ENCODE assay signal across 26 cellular contexts in the genomic region with DNA sequence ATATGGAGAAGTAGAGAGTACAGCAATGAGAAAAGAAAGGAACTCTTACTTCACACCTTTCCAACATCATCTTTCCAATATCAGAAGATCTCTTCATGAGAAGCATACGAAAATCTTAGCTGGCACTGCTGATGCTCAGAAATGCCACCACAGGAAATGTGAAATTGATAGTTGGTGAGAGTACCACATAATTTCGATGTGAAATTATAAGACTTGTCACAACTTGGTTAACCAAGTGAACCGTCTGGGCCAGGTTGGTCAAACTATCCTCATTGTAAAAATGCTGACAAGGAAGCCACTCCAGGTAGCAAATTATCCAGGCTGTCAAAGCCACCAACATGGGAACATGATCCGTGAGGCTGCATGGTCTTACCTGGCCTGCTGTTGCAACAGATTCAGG.
"Had no signal": no experiment of that assay in that cellular context is flagged by ENCODE, and none has a peak within 500 bp of the region (broad histone marks: within the 10 kb centered on the region; RNA-seq: fewer than 3 reads in every experiment).

No MANE protein-coding gene starts in this region.

- H3K9me3 Mint-ChIP-seq: activated B cell treated with CpG ODN at 0.5 μM for 24 hours; activated CD8-positive, alpha-beta T cell treated with anti-CD3 and anti-CD28 coated beads for 36 hours; activated naive CD4-positive, alpha-beta T cell treated with anti-CD3 and anti-CD28 coated beads for 36 hours; activated naive CD4-positive, alpha-beta T cell treated with anti-CD3 and anti-CD28 coated beads, Interleukin-2, amount 50 U/mL, for 24 hours; activated naive CD8-positive, alpha-beta T cell treated with anti-CD3 and anti-CD28 coated beads for 36 hours; activated naive CD8-positive, alpha-beta T cell treated with anti-CD3 and anti-CD28 coated beads, Interleukin-2, amount 50 U/mL, for 24 hours; activated T-cell treated with anti-CD3 and anti-CD28 coated beads, Interleukin-2, amount 50 U/mL, for 4 hours; activated T-helper 2 cell treated with anti-CD3 and anti-CD28 coated beads, Interferon-gamma antibody, Interleukin-2, Interleukin-4, amounts not matched to agents 10 μg/mL and 5 μg/mL and 100 μg/mL, durations not matched to agents 14 hours and 24 hours and 36 hours; endodermal cell had no signal

- H3K4me3 Mint-ChIP-seq: activated B cell treated with CpG ODN at 0.5 μM for 24 hours; activated CD8-positive, alpha-beta T cell treated with anti-CD3 and anti-CD28 coated beads for 36 hours; activated naive CD4-positive, alpha-beta T cell treated with anti-CD3 and anti-CD28 coated beads for 36 hours; activated naive CD4-positive, alpha-beta T cell treated with anti-CD3 and anti-CD28 coated beads, Interleukin-2, amount 50 U/mL, for 24 hours; activated naive CD8-positive, alpha-beta T cell treated with anti-CD3 and anti-CD28 coated beads for 36 hours; activated naive CD8-positive, alpha-beta T cell treated with anti-CD3 and anti-CD28 coated beads, Interleukin-2, amount 50 U/mL, for 24 hours; activated T-cell treated with anti-CD3 and anti-CD28 coated beads, Interleukin-2, amount 50 U/mL, for 4 hours; endodermal cell had no signal

- H3K4me1 Mint-ChIP-seq: activated B cell treated with CpG ODN at 0.5 μM for 24 hours; activated naive CD4-positive, alpha-beta T cell treated with anti-CD3 and anti-CD28 coated beads, Interleukin-2, amount 50 U/mL, for 24 hours; activated naive CD8-positive, alpha-beta T cell treated with anti-CD3 and anti-CD28 coated beads, Interleukin-2, amount 50 U/mL, for 24 hours; endodermal cell had no signal

- H3K9me3 ChIP-seq: adrenal gland, body of pancreas, colonic mucosa had no signal

- H3K27me3 Mint-ChIP-seq: activated B cell treated with CpG ODN at 0.5 μM for 24 hours; activated CD8-positive, alpha-beta T cell treated with anti-CD3 and anti-CD28 coated beads for 36 hours; activated naive CD4-positive, alpha-beta T cell treated with anti-CD3 and anti-CD28 coated beads, Interleukin-2, amount 50 U/mL, for 24 hours; activated naive CD8-positive, alpha-beta T cell treated with anti-CD3 and anti-CD28 coated beads for 36 hours; activated naive CD8-positive, alpha-beta T cell treated with anti-CD3 and anti-CD28 coated beads, Interleukin-2, amount 50 U/mL, for 24 hours had no signal

- DNase-seq: activated B cell treated with CpG ODN at 0.5 μM for 24 hours; activated CD4-positive, alpha-beta T cell treated with anti-CD3 and anti-CD28 coated beads for 48 hours; activated CD4-positive, alpha-beta T cell treated with anti-CD3 and anti-CD28 coated beads, Interleukin-2, amount 50 U/mL, for 1 hour; activated CD4-positive, alpha-beta T cell treated with anti-CD3 and anti-CD28 coated beads, Interleukin-2, amount 50 U/mL, for 48 hours; activated CD8-positive, alpha-beta memory T cell treated with anti-CD3 and anti-CD28 coated beads for 24 hours; activated CD8-positive, alpha-beta T cell treated with anti-CD3 and anti-CD28 coated beads for 36 hours; activated effector memory CD4-positive, alpha-beta T cell treated with anti-CD3 and anti-CD28 coated beads, Interleukin-2, amount 50 U/mL, for 16 hours; activated naive CD4-positive, alpha-beta T cell treated with anti-CD3 and anti-CD28 coated beads for 36 hours; activated naive CD8-positive, alpha-beta T cell treated with anti-CD3 and anti-CD28 coated beads for 36 hours; activated naive CD8-positive, alpha-beta T cell treated with anti-CD3 and anti-CD28 coated beads, Interleukin-2, amount 50 U/mL, for 24 hours; activated T-cell treated with anti-CD3 and anti-CD28 coated beads, Interleukin-2, amount 50 U/mL, for 4 hours; adrenal gland; amygdala; aorta; body of pancreas; cerebellar nuclear complex; colonic mucosa; effector CD8-positive, alpha-beta T cell; endodermal cell; foreskin fibroblast; T-helper 9 cell; WERI-Rb-1 had no signal

- ATAC-seq: activated CD4-positive, CD25-positive, alpha-beta regulatory T cell treated with anti-CD3 and anti-CD28 coated beads, Interleukin-2, amount 50 U/mL, for 24 hours; activated CD8-positive, alpha-beta T cell treated with anti-CD3 and anti-CD28 coated beads for 36 hours; activated naive CD8-positive, alpha-beta T cell treated with anti-CD3 and anti-CD28 coated beads, Interleukin-2, amount 50 U/mL, for 24 hours; activated T-cell treated with anti-CD3 and anti-CD28 coated beads, Interleukin-2, amount 50 U/mL, for 4 hours; body of pancreas; esophagus mucosa had no signal

- H3K27me3 ChIP-seq: adrenal gland, body of pancreas, colonic mucosa had no signal

- H3K4me1 ChIP-seq: adrenal gland, body of pancreas, colonic mucosa had no signal

- H3K36me3 ChIP-seq: colonic mucosa had no signal

- H3K27ac ChIP-seq: adrenal gland, body of pancreas, colonic mucosa, WERI-Rb-1 had no signal

- H3K4me3 ChIP-seq: adrenal gland, body of pancreas, colonic mucosa had no signal

- H3K27ac Mint-ChIP-seq: activated B cell treated with CpG ODN at 0.5 μM for 24 hours; activated CD8-positive, alpha-beta T cell treated with anti-CD3 and anti-CD28 coated beads for 36 hours; activated naive CD4-positive, alpha-beta T cell treated with anti-CD3 and anti-CD28 coated beads for 36 hours; activated naive CD4-positive, alpha-beta T cell treated with anti-CD3 and anti-CD28 coated beads, Interleukin-2, amount 50 U/mL, for 24 hours; activated naive CD8-positive, alpha-beta T cell treated with anti-CD3 and anti-CD28 coated beads for 36 hours; activated naive CD8-positive, alpha-beta T cell treated with anti-CD3 and anti-CD28 coated beads, Interleukin-2, amount 50 U/mL, for 24 hours; activated T-helper 2 cell treated with anti-CD3 and anti-CD28 coated beads, Interferon-gamma antibody, Interleukin-2, Interleukin-4, amounts not matched to agents 10 μg/mL and 5 μg/mL and 100 μg/mL, durations not matched to agents 14 hours and 24 hours and 36 hours; endodermal cell had no signal
